Comparison of ENCODE assay signal across 8 cellular contexts in the genomic region with DNA sequence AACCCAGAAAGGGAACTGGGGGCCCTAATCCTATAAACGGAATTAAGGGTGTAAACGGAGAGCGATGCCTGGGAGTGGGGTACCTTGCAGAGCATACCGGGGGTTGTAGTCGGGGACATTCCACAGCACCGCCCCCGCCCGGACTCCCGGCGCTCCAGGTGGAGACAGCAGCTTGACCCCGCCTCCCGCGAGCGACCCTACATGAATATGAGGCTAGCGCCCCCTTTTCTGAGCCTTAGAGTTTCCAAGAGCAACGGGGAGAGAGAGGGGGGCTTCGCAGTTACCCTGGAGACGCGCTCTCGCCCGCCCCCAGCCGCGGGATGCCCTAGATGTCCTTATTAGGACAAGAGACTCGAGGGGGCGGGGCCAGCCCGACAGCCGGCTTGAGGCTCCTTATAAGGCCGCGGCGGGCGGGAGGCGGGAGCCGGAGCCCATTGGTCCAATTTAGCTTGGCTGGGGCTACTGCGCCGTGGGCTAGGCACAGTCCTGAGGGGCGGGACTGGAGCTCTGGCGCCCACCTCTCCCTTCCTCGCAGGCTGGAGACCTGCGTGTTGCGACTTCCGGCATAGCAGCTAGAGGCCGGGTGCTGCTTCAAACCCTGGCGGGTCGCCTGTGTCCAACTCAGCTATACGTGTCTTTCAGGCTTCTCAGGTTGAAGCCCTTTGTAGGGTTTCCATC. TPM values are rescaled to one million over a fixed set of nuclear protein-coding genes. Genes with fewer than 3 reads are reported as not detected.
DNase-seq lines count a peak whose midpoint lies in the region; ATAC-seq and TF ChIP-seq lines count a peak whose summit lies in the region.

No MANE protein-coding gene starts in this region.

- DNase-seq in GM06990 (ENCODE audit: extremely low read depth, insufficient read length) (peak; percentile 100), NCI-H1048 (lab: John Stamatoyannopoulos, UW) (peak; percentile 98), SK-N-MC (ENCODE audit: low read depth, low spot score) (peak; percentile 76), globus pallidus (ENCODE audit: low spot score) (peak; percentile 96), nucleus accumbens (lab: John Stamatoyannopoulos, UW) (peak; percentile 61 to 99 (median 92)), suprapubic skin (ENCODE audit: low spot score in 2 of 2) (peak; percentile 99 to 100)

- TF ChIP-seq CTCF in GM06990 (IDR thresholded peaks at IDR 0.05; ENCODE audit: insufficient read depth, low read length, poor library complexity, severe bottlenecking) (no peak), suprapubic skin (IDR thresholded peaks at IDR 0.05) (peak in 1 of 2 donors; percentile 12)

- peak overlapping the region; percentile 98 for H3K27ac Mint-ChIP-seq in activated naive CD4-positive, alpha-beta T cell treated with anti-CD3 and anti-CD28 coated beads, Interleukin-2, amount 50 U/mL, for 24 hours

- H3K9me3 ChIP-seq in SK-N-MC (ENCODE audit: low read depth, low read length) (no peaks in the 10 kb centered on the region), suprapubic skin (no peaks in the 10 kb centered on the region)

- no peak for TF ChIP-seq EP300 in suprapubic skin (IDR thresholded peaks at IDR 0.05)

- H3K27me3 ChIP-seq in GM06990 (replicated peaks; ENCODE audit: control insufficient read depth, insufficient read depth, low read length) (no peaks in the 10 kb centered on the region), suprapubic skin (no peaks in the 10 kb centered on the region)

- H3K27ac ChIP-seq in SK-N-MC, result peak overlapping the region; percentile 97
- H3K27ac ChIP-seq in suprapubic skin, result peak overlapping the region; percentile 97

- peak; percentile 65 to 66 for TF ChIP-seq POLR2A in suprapubic skin (IDR thresholded peaks at IDR 0.05)

- no peaks in the 10 kb centered on the region for H3K27me3 Mint-ChIP-seq in activated naive CD4-positive, alpha-beta T cell treated with anti-CD3 and anti-CD28 coated beads, Interleukin-2, amount 50 U/mL, for 24 hours

- 1% methylated on average over 22 of the region's 45 CpGs for WGBS in suprapubic skin

- peaks cover 24% of the 10 kb centered on the region for H3K36me3 Mint-ChIP-seq in activated naive CD4-positive, alpha-beta T cell treated with anti-CD3 and anti-CD28 coated beads, Interleukin-2, amount 50 U/mL, for 24 hours

- peak overlapping the region; percentile 95 for H3K4me3 Mint-ChIP-seq in activated naive CD4-positive, alpha-beta T cell treated with anti-CD3 and anti-CD28 coated beads, Interleukin-2, amount 50 U/mL, for 24 hours

- H3K4me1 ChIP-seq in suprapubic skin, result peaks cover 66% of the 10 kb centered on the region

- ATAC-seq in HG02588 (IDR thresholded peaks at IDR 0.05; ENCODE audit: unreplicated experiment), result peak; percentile 47

- no peaks in the 10 kb centered on the region for H3K9me3 Mint-ChIP-seq in activated naive CD4-positive, alpha-beta T cell treated with anti-CD3 and anti-CD28 coated beads, Interleukin-2, amount 50 U/mL, for 24 hours

- H3K9ac ChIP-seq in SK-N-MC (ENCODE audit: insufficient read length), result peak overlapping the region; percentile 97

- H3K4me3 ChIP-seq in GM06990 (replicated peaks; ENCODE audit: low read depth, low read length) (peak overlapping the region; percentile 97), SK-N-MC (peak overlapping the region; percentile 87), suprapubic skin (peak overlapping the region; percentile 87)

- H3K4me1 Mint-ChIP-seq in activated naive CD4-positive, alpha-beta T cell treated with anti-CD3 and anti-CD28 coated beads, Interleukin-2, amount 50 U/mL, for 24 hours, result peaks cover 55% of the 10 kb centered on the region

- H3K36me3 ChIP-seq in GM06990 (ENCODE audit: control insufficient read depth, insufficient read depth, low read length) (peaks cover 38% of the 10 kb centered on the region), SK-N-MC (ENCODE audit: insufficient read depth, low read length) (peaks cover 51% of the 10 kb centered on the region), suprapubic skin (peaks cover 43% of the 10 kb centered on the region)

RNA-seq across cellular contexts. Expression of gene MUS81, which starts 1.0 kb away (rescaled TPM):
- total RNA-seq in suprapubic skin, result 10 to 100 TPM; 22.8 to 46.2 (median 32.2) TPM

RNA-seq across cellular contexts. Expression of gene CFL1, which starts 1.3 kb away (rescaled TPM):
- 100 to 1,000 TPM; 331 to 608 (median 584) TPM for total RNA-seq in suprapubic skin

RNA-seq across cellular contexts. Expression of gene EFEMP2, which starts 13.3 kb away (rescaled TPM):
- 10 to 100 TPM in 3 of 4 donors, 1 to 10 TPM in 1; 7.3 to 22.0 (median 13.0) TPM for total RNA-seq in suprapubic skin

RNA-seq across cellular contexts. Expression of gene CTSW, which starts 20.4 kb away (rescaled TPM):
- total RNA-seq in suprapubic skin, result 1 to 10 TPM in 2 of 4 donors, under 1 TPM in 1, not detected in 1; 0.76 to 5.0 (median 1.4) TPM

RNA-seq across cellular contexts. Expression of gene SNX32, which starts 25.5 kb away (rescaled TPM):
- total RNA-seq in suprapubic skin, result 1 to 10 TPM in 1 of 4 donors, under 1 TPM in 1, not detected in 2; 0.76 to 1.1 TPM

Comparison
In these comparisons a context has a peak if more than half of its experiments do, and no peak if none do; other contexts are left out.
1. Peak in every context shown above with its lines: DNase-seq, ATAC-seq, H3K4me3 ChIP-seq and H3K27ac ChIP-seq.